Comparison of ENCODE assay signal across 9 cellular contexts in genomic region chr7:106022193-106022821, GRCh38. TPM values are rescaled to one million over a fixed set of nuclear protein-coding genes. Genes with fewer than 3 reads are reported as not detected.
DNase-seq lines count a peak whose midpoint lies in the region; ATAC-seq, FAIRE-seq and TF ChIP-seq lines count a peak whose summit lies in the region.
"Had no signal": no experiment of that assay in that cellular context is flagged by ENCODE, and none has a peak within 500 bp of the region (broad histone marks: within the 10 kb centered on the region; RNA-seq: fewer than 3 reads in every experiment).

No MANE protein-coding gene starts in this region.

- DNase-seq in GM12891 (ENCODE audit: insufficient read length, low spot score) (no peak), activated B cell treated with CpG ODN at 0.5 μM for 24 hours (no peak), brain microvascular endothelial cell (no peak), hepatocyte (ENCODE audit: low spot score) (no peak), hippocampal formation (lab: John Stamatoyannopoulos, UW) (no peak)
- DNase-seq in effector CD4-positive, alpha-beta T cell, result peak; percentile 73

- H3K36me3 Mint-ChIP-seq in activated B cell treated with CpG ODN at 0.5 μM for 24 hours (ENCODE audit: low read depth), result no peaks in the 10 kb centered on the region

- WGBS in thymus, result 11% methylated on average over 8 of the region's 8 CpGs
- WGBS in hepatocyte (ENCODE audit: low lambda C conversion rate, missing lambda C conversion rate), result 73% methylated on average over 8 of the region's 8 CpGs

- peak overlapping the region; percentile 84 for H3K27ac ChIP-seq in thymus (ENCODE audit: low read depth)
- no peak overlapping the region for H3K27ac ChIP-seq in brain microvascular endothelial cell
- no peak overlapping the region for H3K27ac ChIP-seq in hepatocyte
- H3K27ac ChIP-seq: thoracic aorta had no signal

- H3K4me1 ChIP-seq in thymus (ENCODE audit: control insufficient read depth, insufficient read depth, low read length) (peaks cover 13% of the 10 kb centered on the region), hepatocyte (ENCODE audit: insufficient read depth) (peaks cover 9% of the 10 kb centered on the region)

- H3K4me3 ChIP-seq in thymus (ENCODE audit: low read length), result no peak overlapping the region
- no peak overlapping the region for H3K4me3 ChIP-seq in brain microvascular endothelial cell (ENCODE audit: low read depth, low read length)
- no peak overlapping the region for H3K4me3 ChIP-seq in hepatocyte
- H3K4me3 ChIP-seq: thoracic aorta had no signal

- TF ChIP-seq POLR2A in GM12891 (IDR thresholded peaks at IDR 0.05; ENCODE audit: low read depth, low read length), result no peak

- peaks cover 3% of the 10 kb centered on the region for H4K20me1 ChIP-seq in hepatocyte (ENCODE audit: insufficient read depth, poor library complexity, severe bottlenecking)

- no peaks in the 10 kb centered on the region for H3K9me3 Mint-ChIP-seq in activated B cell treated with CpG ODN at 0.5 μM for 24 hours

- intact Hi-C loops in activated B cell treated with CpG ODN at 0.5 μM for 24 hours (cut with micrococcal nuclease), result loop anchor here (5.0 kb wide), 1 partner anchor 145 kb away; the partner anchor contains the start of gene ATXN7L1

- CTCF ChIA-PET in activated B cell treated with CpG ODN at 0.5 μM for 24 hours (lab: Charles Lee), result interaction anchor here (2.4 kb wide), 1 partner anchor 21 kb away, joined by 7 read pairs; no protein-coding TSS in a partner anchor

- H3K27me3 Mint-ChIP-seq in activated B cell treated with CpG ODN at 0.5 μM for 24 hours, result no peaks in the 10 kb centered on the region

- no peaks in the 10 kb centered on the region for H3K36me3 ChIP-seq in thymus (ENCODE audit: control insufficient read depth, insufficient read depth)
- no peaks in the 10 kb centered on the region for H3K36me3 ChIP-seq in brain microvascular endothelial cell (replicated peaks)
- no peaks in the 10 kb centered on the region for H3K36me3 ChIP-seq in hepatocyte (replicated peaks; ENCODE audit: insufficient read depth, low read depth)
- H3K36me3 ChIP-seq: thoracic aorta had no signal

- ATAC-seq in HG03045 (IDR thresholded peaks at IDR 0.05; ENCODE audit: unreplicated experiment) (peak; percentile 74), activated B cell treated with CpG ODN at 0.5 μM for 24 hours (ENCODE audit: low read depth) (peak; percentile 65)

- H2AFZ ChIP-seq in hepatocyte, result no peak overlapping the region

- no peak for TF ChIP-seq CTCF in activated B cell treated with CpG ODN at 0.5 μM for 24 hours (IDR thresholded peaks at IDR 0.05)
- TF ChIP-seq CTCF in brain microvascular endothelial cell (IDR thresholded peaks at IDR 0.05; ENCODE audit: low read depth, low read length, missing control alignments), result no peak
- no peak for TF ChIP-seq CTCF in hepatocyte (IDR thresholded peaks at IDR 0.05; ENCODE audit: poor library complexity)

- FAIRE-seq in GM12891 (lab: Jason Lieb, UNC), result peak; percentile 85

- POLR2A ChIA-PET in activated B cell treated with CpG ODN at 0.5 μM for 24 hours (lab: Charles Lee), result interaction anchor here (0.5 to 0.9 kb wide), 2 partner anchors 89 to 368 kb away, joined by 3 to 4 read pairs; partner anchors contain the start of gene SYPL1

- H3K9me2 ChIP-seq in hepatocyte (replicated peaks; ENCODE audit: insufficient read depth), result no peaks in the 10 kb centered on the region

- no peak overlapping the region for H3K4me2 ChIP-seq in hepatocyte

- H3K9me3 ChIP-seq in thymus (ENCODE audit: control insufficient read depth), result no peaks in the 10 kb centered on the region
- H3K9me3 ChIP-seq in hepatocyte (ENCODE audit: low read depth), result no peaks in the 10 kb centered on the region
- H3K9me3 ChIP-seq: thoracic aorta had no signal

- peak overlapping the region; percentile 50 for H3K27ac Mint-ChIP-seq in activated B cell treated with CpG ODN at 0.5 μM for 24 hours

- H3K79me2 ChIP-seq in hepatocyte, result no peaks in the 10 kb centered on the region

- H3K27me3 ChIP-seq in thymus (ENCODE audit: control insufficient read depth, insufficient read depth), result peaks cover 26% of the 10 kb centered on the region
- H3K27me3 ChIP-seq in brain microvascular endothelial cell (replicated peaks), result no peaks in the 10 kb centered on the region
- H3K27me3 ChIP-seq in hepatocyte, result no peaks in the 10 kb centered on the region

- in situ Hi-C loops in brain microvascular endothelial cell (cut with HindIII; ENCODE audit: low pct_ligation_motif_present, low sequenced_read_pairs), result no loop called here

- H3K4me3 Mint-ChIP-seq in activated B cell treated with CpG ODN at 0.5 μM for 24 hours, result peak overlapping the region; percentile 42

- H3K4me1 Mint-ChIP-seq in activated B cell treated with CpG ODN at 0.5 μM for 24 hours, result peaks cover 61% of the 10 kb centered on the region

TF ChIP-seq in GM12891, 5 proteins besides CTCF, POLR2A, EP300 and RAD21:
- no peak for TF ChIP-seq SPI1 (IDR thresholded peaks at IDR 0.05; ENCODE audit: low read depth, low read length)
- no peak for TF ChIP-seq TAF1 (IDR thresholded peaks at IDR 0.05; ENCODE audit: low read depth, low read length)
- no peak for TF ChIP-seq PAX5 (IDR thresholded peaks at IDR 0.05; ENCODE audit: insufficient read depth, low read length, severe bottlenecking)
- no peak for TF ChIP-seq POU2F2 (IDR thresholded peaks at IDR 0.05; ENCODE audit: low read depth, low read length)
- no peak for TF ChIP-seq POLR2AphosphoS5 (IDR thresholded peaks at IDR 0.05; ENCODE audit: low read depth, low read length)

RNA-seq across cellular contexts. Expression of gene CDHR3, which starts 59.2 kb away (rescaled TPM):
- polyA plus RNA-seq in GM12891 (2012; ENCODE audit: low read depth, missing spikeins), result not detected
- total RNA-seq in activated B cell treated with CpG ODN at 0.5 μM for 24 hours (0.56 and 0.75 TPM in 2 replicates), hepatocyte (3.3 and 4.8 TPM in 2 replicates)
- polyA plus RNA-seq in thymus (2.2 TPM), hepatocyte (5.1 and 6.9 TPM in 2 replicates)
